ENCODE assay signal across 11 cellular contexts in the genomic region with DNA sequence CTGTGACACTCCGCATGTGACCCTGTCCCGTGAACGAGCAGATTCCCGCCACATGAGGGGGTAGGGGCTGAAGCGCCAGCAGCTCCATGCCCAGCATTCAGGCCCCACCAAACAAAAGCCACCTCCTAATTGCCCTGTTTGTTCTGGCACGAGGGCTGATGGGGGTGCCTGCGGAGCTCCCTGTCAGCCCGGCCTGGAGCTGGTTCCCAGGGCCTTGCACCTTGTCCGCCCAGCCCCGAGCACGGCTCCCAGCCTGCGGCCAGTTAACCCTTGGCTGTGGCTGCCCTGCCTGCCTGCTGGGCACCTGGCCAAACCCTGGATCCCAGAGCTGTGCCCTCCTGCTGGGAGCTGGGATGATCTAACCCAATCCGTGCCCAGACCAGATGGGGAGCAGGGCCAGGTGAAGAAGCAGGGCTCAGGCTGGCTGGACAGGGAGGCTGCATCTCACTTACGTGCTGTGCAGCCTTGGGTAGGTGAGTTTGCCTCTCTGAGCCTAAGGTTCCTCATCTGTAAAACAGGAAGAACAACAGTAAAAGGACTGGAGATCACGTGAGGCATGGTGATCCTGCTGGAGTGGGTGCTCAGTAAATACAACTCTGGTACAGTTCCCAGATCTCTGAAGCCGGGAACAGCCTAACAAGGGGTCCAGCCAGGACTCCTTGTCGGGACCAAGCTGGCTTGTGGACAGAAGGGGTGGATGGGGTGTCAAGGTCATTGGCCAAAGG.
A peak's percentile ranks its signal among the peaks of the same experiment; 100 is the strongest.
DNase-seq lines count a peak whose midpoint lies in the region; ATAC-seq and TF ChIP-seq lines count a peak whose summit lies in the region.
"Had no signal": no experiment of that assay in that cellular context is flagged by ENCODE, and none has a peak within 500 bp of the region (broad histone marks: within the 10 kb centered on the region; RNA-seq: fewer than 3 reads in every experiment).

No MANE protein-coding gene starts in this region.

- H3K9me3 ChIP-seq in prostate gland: no peaks in the 10 kb centered on the region
- no peaks in the 10 kb centered on the region for H3K9me3 ChIP-seq in effector memory CD4-positive, alpha-beta T cell (ENCODE audit: control insufficient read depth, low read length)

- H3K27ac ChIP-seq in prostate gland: peak overlapping the region; percentile 79 to 90
- no peak overlapping the region for H3K27ac ChIP-seq in effector memory CD4-positive, alpha-beta T cell (ENCODE audit: insufficient read depth, low read length, poor library complexity, severe bottlenecking)

- no peak for TF ChIP-seq POLR2A in prostate gland (IDR thresholded peaks at IDR 0.05)

- DNase-seq in H7 (peak; percentile 83), RPMI7951 (ENCODE audit: low read depth) (peak; percentile 52), hippocampal formation (lab: John Stamatoyannopoulos, UW) (peak; percentile 71 to 81), prostate gland (ENCODE audit: low spot score) (peak; percentile 75), HuH-7 (ENCODE audit: low spot score) (no peak)
- no peak for DNase-seq in effector memory CD4-positive, alpha-beta T cell
- no peak for DNase-seq in activated naive CD4-positive, alpha-beta T cell treated with Interleukin-2 at 50 U/mL for 16 hours
- DNase-seq: activated naive CD4-positive, alpha-beta T cell treated with anti-CD3 and anti-CD28 coated beads, Interleukin-2, amount 10 ng/mL, durations not matched to agents 7 days and 5 days; naive B cell; NCI-H524 treated with DMSO at 0.1 percent for 48 hours had no signal

- 30% methylated on average over 17 of the region's 17 CpGs for WGBS in prostate gland

- no peak for TF ChIP-seq CTCF in prostate gland (IDR thresholded peaks at IDR 0.05)

- intact Hi-C loops in prostate gland (cut with DNase I): no loop called here

- no peak for ATAC-seq in GM19035 (IDR thresholded peaks at IDR 0.05; ENCODE audit: unreplicated experiment)

- peaks cover 1% of the 10 kb centered on the region; the same call in 1 of the 2 replicates for H3K36me3 ChIP-seq in H7 (replicated peaks; ENCODE audit: control insufficient read depth, insufficient read depth, low read length)
- no peaks in the 10 kb centered on the region for H3K36me3 ChIP-seq in prostate gland
- no peaks in the 10 kb centered on the region for H3K36me3 ChIP-seq in effector memory CD4-positive, alpha-beta T cell (ENCODE audit: control insufficient read depth, insufficient read depth, low read length)

- H3K27me3 ChIP-seq in H7 (ENCODE audit: control insufficient read depth, insufficient read depth, low read length) (no peaks in the 10 kb centered on the region), prostate gland (replicated peaks; ENCODE audit: insufficient read depth) (no peaks in the 10 kb centered on the region)
- H3K27me3 ChIP-seq in effector memory CD4-positive, alpha-beta T cell (replicated peaks; ENCODE audit: control insufficient read depth, insufficient read depth, low read length, poor library complexity, severe bottlenecking): no peaks in the 10 kb centered on the region

- no peak overlapping the region for H3K4me3 ChIP-seq in H7 (ENCODE audit: insufficient read depth, low read depth, low read length)
- no peak overlapping the region for H3K4me3 ChIP-seq in prostate gland
- H3K4me3 ChIP-seq in effector memory CD4-positive, alpha-beta T cell (ENCODE audit: insufficient read depth, low read depth, low read length, poor library complexity, severe bottlenecking): no peak overlapping the region

- H3K4me1 ChIP-seq in prostate gland (replicated peaks): peaks cover 45% of the 10 kb centered on the region
- H3K4me1 ChIP-seq in effector memory CD4-positive, alpha-beta T cell (ENCODE audit: control insufficient read depth, insufficient read depth, low read length, poor library complexity, severe bottlenecking): peaks cover 16% of the 10 kb centered on the region

Comparison
In these comparisons a context has a peak if more than half of its experiments do, and no peak if none do; other contexts are left out.
1. DNase-seq: peak in H7 (single experiment), RPMI7951 (single experiment), hippocampal formation (2 of 2) and prostate gland (single experiment); none in effector memory CD4-positive, alpha-beta T cell (0 of 3), HuH-7 (single experiment) and activated naive CD4-positive, alpha-beta T cell treated with Interleukin-2 at 50 U/mL for 16 hours (single experiment).